Comparison of ENCODE assay signal across 26 cellular contexts in genomic region chr5:175448276-175448675, GRCh38. TPM values are rescaled to one million over a fixed set of nuclear protein-coding genes. Genes with fewer than 3 reads are reported as not detected.
"Had no signal": no experiment of that assay in that cellular context is flagged by ENCODE, and none has a peak within 500 bp of the region (broad histone marks: within the 10 kb centered on the region; RNA-seq: fewer than 3 reads in every experiment).

No MANE protein-coding gene starts in this region.

- DNase-seq: activated B cell treated with CpG ODN at 0.5 μM for 24 hours; activated CD4-positive, alpha-beta T cell treated with anti-CD3 and anti-CD28 coated beads for 1 hour; activated CD4-positive, alpha-beta T cell treated with anti-CD3 and anti-CD28 coated beads, Interleukin-2, amount 10 ng/mL, durations not matched to agents 24 days and 14 days; activated CD4-positive, alpha-beta T cell treated with anti-CD3 and anti-CD28 coated beads, Interleukin-2, amount 50 U/mL, for 48 hours; activated CD8-positive, alpha-beta memory T cell treated with anti-CD3 and anti-CD28 coated beads for 24 hours; activated effector memory CD4-positive, alpha-beta T cell treated with anti-CD3 and anti-CD28 coated beads, Interleukin-2, amount 50 U/mL, for 16 hours; activated naive CD4-positive, alpha-beta T cell treated with Interleukin-2 at 50 U/mL for 16 hours; activated naive CD8-positive, alpha-beta T cell treated with anti-CD3 and anti-CD28 coated beads, Interleukin-2, amount 50 U/mL, for 24 hours; activated T-cell treated with anti-CD3 and anti-CD28 coated beads, Interleukin-2, amount 50 U/mL, for 4 hours; amniotic stem cell; body of pancreas; KG1; NCI-H1092 treated with DMSO at 0.1 percent for 48 hours; NCI-H1417 treated with DMSO at 0.1 percent for 48 hours; NCI-H1694; NCI-H2029 treated with DMSO at 0.1 percent for 48 hours; NCI-H446; OCI-M1; RPMI8226; SW 1271 had no signal

- H3K27ac ChIP-seq: ascending aorta, body of pancreas had no signal

- H3K9me3 ChIP-seq: ascending aorta, body of pancreas had no signal

- H3K4me3 ChIP-seq: ascending aorta, body of pancreas had no signal

- H3K36me3 ChIP-seq: ascending aorta had no signal

RNA-seq across cellular contexts. Expression of gene DRD1, which starts 4.3 kb away (rescaled TPM):
- total RNA-seq: activated B cell treated with CpG ODN at 0.5 μM for 24 hours; activated naive CD4-positive, alpha-beta T cell treated with anti-CD3 and anti-CD28 coated beads, Interleukin-2, amount 50 U/mL, for 72 hours; body of pancreas; LHCN-M2; MCF 10A; Right ventricle myocardium inferior had no signal
- polyA plus RNA-seq: IgD-negative memory B cell had no signal
